21 cellular contexts compared by ENCODE assay signal in the genomic region with DNA sequence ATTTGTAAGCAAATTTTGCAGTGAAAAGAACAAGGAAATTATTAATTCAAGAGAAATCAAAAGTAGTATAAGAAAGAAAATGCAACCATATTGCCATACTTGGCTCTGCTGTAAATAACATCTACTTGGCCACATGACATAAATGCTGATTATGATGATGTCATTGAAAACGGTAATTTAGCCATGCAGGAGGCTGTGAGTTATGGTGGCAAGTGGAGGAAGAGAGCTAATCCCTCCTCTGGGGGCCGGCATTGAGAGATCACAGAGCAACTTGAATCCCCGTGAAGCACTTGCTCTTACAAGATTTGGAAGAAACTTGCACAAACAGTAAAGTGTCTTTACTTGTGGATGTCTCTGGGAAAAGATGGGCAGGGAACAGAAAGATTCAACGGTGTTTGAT.
DNase-seq lines count a peak whose midpoint lies in the region; ATAC-seq, FAIRE-seq and TF ChIP-seq lines count a peak whose summit lies in the region.
"Had no signal": no experiment of that assay in that cellular context is flagged by ENCODE, and none has a peak within 500 bp of the region (broad histone marks: within the 10 kb centered on the region; RNA-seq: fewer than 3 reads in every experiment).

No MANE protein-coding gene starts in this region.

- H2AFZ ChIP-seq in HepG2 (ENCODE audit: low read length) (no peak overlapping the region), K562 (ENCODE audit: low read depth, low read length) (no peak overlapping the region)

- FAIRE-seq in HepG2 (lab: Jason Lieb, UNC) (no peak), K562 (lab: Jason Lieb, UNC) (no peak)
- FAIRE-seq: D721Med, G401.6, GM12892, GM18507 had no signal

- no peak for DNase-seq in HepG2 (ENCODE audit: low spot score)
- no peak for DNase-seq in right lobe of liver
- DNase-seq in K562 (ENCODE audit: extremely low read depth in 1 of 4, low spot score in 3 of 4): no peak
- no peak for DNase-seq in AG20443 (ENCODE audit: low spot score)
- DNase-seq in NCI-H2171 treated with DMSO at 0.1 percent for 48 hours (lab: John Stamatoyannopoulos, UW): no peak
- DNase-seq: ACHN; AML-193; Caco-2; CD4-positive, alpha-beta T cell; DMS53; GOT3; H7 had no signal

- in situ Hi-C loops in HepG2 (cut with HindIII; ENCODE audit: extremely low pct_ligation_motif_present, low pct_unique_long_range_greater_than_20kb) (loop anchor here (10.0 kb wide), 1 partner anchor 396 kb away; no protein-coding TSS in a partner anchor), K562 (cut with MboI) (no loop called here)

- H3K9me3 ChIP-seq in HepG2 (ENCODE audit: low read length) (no peaks in the 10 kb centered on the region), right lobe of liver (no peaks in the 10 kb centered on the region), HEK293 (ENCODE audit: control insufficient read depth, insufficient read depth, low read depth, low read length) (no peaks in the 10 kb centered on the region), K562 (replicated peaks; ENCODE audit: control insufficient read depth, insufficient read depth, low read depth, low read length) (no peaks in the 10 kb centered on the region)

- TF ChIP-seq RAD21 in HepG2 (CRISPR knock-in tag; IDR thresholded peaks at IDR 0.05) (no peak), K562 (CRISPR knock-in tag; conservative IDR thresholded peaks at IDR 0.05 in 1 of 2, IDR thresholded peaks at IDR 0.05 in 1 of 2) (no peak)

- no peak overlapping the region for H3K9ac ChIP-seq in HepG2 (ENCODE audit: insufficient read depth, low read depth, low read length)
- no peak overlapping the region for H3K9ac ChIP-seq in K562 (ENCODE audit: insufficient read depth in 1 of 2, low read depth in 2 of 2, low read length in 2 of 2)
- H3K9ac ChIP-seq: KMS-11 had no signal

- ATAC-seq in HepG2 (no peak), right lobe of liver (no peak), K562 (no peak), GM19023 (IDR thresholded peaks at IDR 0.05; ENCODE audit: unreplicated experiment) (no peak)
- ATAC-seq: HCT116 had no signal

- H3K36me3 ChIP-seq in HepG2 (replicated peaks in 1 of 2; ENCODE audit: control insufficient read depth in 1 of 2, insufficient read depth in 2 of 2, low read length in 2 of 2) (no peaks in the 10 kb centered on the region; a peak in 1 of 5 replicates), right lobe of liver (no peaks in the 10 kb centered on the region), HEK293 (ENCODE audit: control insufficient read depth in 2 of 2, insufficient read depth in 1 of 2, low read length in 2 of 2) (no peaks in the 10 kb centered on the region), K562 (ENCODE audit: control insufficient read depth, insufficient read depth, low read length) (no peaks in the 10 kb centered on the region)

- H3K27ac ChIP-seq in HepG2 (ENCODE audit: extremely low read length, insufficient read depth, low read length): no peak overlapping the region
- H3K27ac ChIP-seq in right lobe of liver: no peak overlapping the region
- H3K27ac ChIP-seq in HEK293 (ENCODE audit: extremely low read depth, low read depth, low read length): no peak overlapping the region
- H3K27ac ChIP-seq in K562 (ENCODE audit: extremely low read depth, low read depth, low read length): no peak overlapping the region
- H3K27ac ChIP-seq: C4-2B, KMS-11 had no signal

- no peaks in the 10 kb centered on the region for H3K27me3 ChIP-seq in HepG2 (ENCODE audit: control insufficient read depth in 1 of 2, insufficient read depth in 2 of 2, low read length in 2 of 2)
- no peaks in the 10 kb centered on the region for H3K27me3 ChIP-seq in right lobe of liver
- peaks cover 14 to 34% of the 10 kb centered on the region in 2 experiments; a peak in 4 of 5 replicates for H3K27me3 ChIP-seq in K562 (ENCODE audit: control insufficient read depth in 2 of 2, insufficient read depth in 2 of 2, low read length in 2 of 2)

- TF ChIP-seq CTCF in HepG2 (CRISPR knock-in tag; IDR thresholded peaks at IDR 0.05) (no peak), right lobe of liver (IDR thresholded peaks at IDR 0.05) (no peak), HEK293 (tag by site-specific recombination; IDR thresholded peaks at IDR 0.05) (no peak), K562 (IDR thresholded peaks at IDR 0.05 in 2 of 3, conservative IDR thresholded peaks at IDR 0.05 in 1 of 3; ENCODE audit: insufficient read depth in 2 of 3, low read depth in 1 of 3, low read length in 3 of 3) (no peak)

- BruUV-seq in HepG2 (replicated peaks; lab: Mats Ljungman, UMichigan): no TSS peak
- BruUV-seq in K562 (replicated peaks; lab: Mats Ljungman, UMichigan): no TSS peak

- H4K20me1 ChIP-seq in HepG2 (ENCODE audit: insufficient read depth, low read length) (no peaks in the 10 kb centered on the region), K562 (replicated peaks; ENCODE audit: control insufficient read depth, insufficient read depth, low read length) (no peaks in the 10 kb centered on the region)

- no peaks in the 10 kb centered on the region for H3K9me1 ChIP-seq in K562 (ENCODE audit: control insufficient read depth, insufficient read depth, low read length)

- H3K4me2 ChIP-seq in HepG2 (ENCODE audit: low read depth, low read length) (no peak overlapping the region), K562 (ENCODE audit: insufficient read depth, low read length) (no peak overlapping the region)
- H3K4me2 ChIP-seq: KMS-11 had no signal

- TF ChIP-seq EP300 in HepG2 (IDR thresholded peaks at IDR 0.05; ENCODE audit: low read depth in 2 of 2, low read length in 2 of 2) (no peak), HepG2 (CRISPR knock-in tag; IDR thresholded peaks at IDR 0.05; ENCODE audit: borderline replicate concordance) (no peak), K562 (IDR thresholded peaks at IDR 0.05; ENCODE audit: low read length) (no peak)

- WGBS in HepG2 (ENCODE audit: low lambda C conversion rate): 98% methylated on average over 4 of the region's 4 CpGs
- 78% methylated on average over 4 of the region's 4 CpGs for WGBS in right lobe of liver (ENCODE audit: insufficient coverage, low coverage, low lambda C conversion rate, missing lambda C conversion rate)
- WGBS in K562 (ENCODE audit: insufficient coverage, low coverage, missing lambda C conversion rate): 4% methylated on average over 4 of the region's 4 CpGs

- intact Hi-C loops in HepG2 (cut with micrococcal nuclease; ENCODE audit: unreplicated experiment): loop anchor here (10.0 kb wide), 1 partner anchor 554 kb away; a partner anchor contains a TSS
- intact Hi-C loops in right lobe of liver (cut with DNase I): no loop called here
- intact Hi-C loops in K562 (cut with micrococcal nuclease): no loop called here

- TF ChIP-seq POLR2A in HepG2 (IDR thresholded peaks at IDR 0.05; ENCODE audit: insufficient read depth in 1 of 2, low read depth in 2 of 2, low read length in 2 of 2): no peak
- TF ChIP-seq POLR2A in right lobe of liver (IDR thresholded peaks at IDR 0.05): no peak
- no peak for TF ChIP-seq POLR2A in K562 (conservative IDR thresholded peaks at IDR 0.05)

- H3K4me3 ChIP-seq in HepG2 (replicated peaks in 1 of 3; ENCODE audit: insufficient read depth in 1 of 3, low read depth in 2 of 3, low read length in 3 of 3) (no peak overlapping the region), right lobe of liver (no peak overlapping the region), HEK293 (ENCODE audit: low read depth, low read length) (no peak overlapping the region), K562 (no peak overlapping the region)

- CTCF ChIA-PET in HepG2 (lab: Yijun Ruan, JAX; ENCODE audit: low intra/inter-chr PET ratio, low total read pairs) (no interaction called here), HEK293 (lab: Yijun Ruan, JAX) (interaction anchor here (1.3 kb wide), 1 partner anchor 249 kb away, joined by 3 read pairs; no protein-coding TSS in a partner anchor), K562 (lab: Yijun Ruan, JAX; ENCODE audit: low intra/inter-chr PET ratio) (no interaction called here)

- H3K4me1 ChIP-seq in HepG2 (ENCODE audit: insufficient read depth, low read length) (peaks cover 68% of the 10 kb centered on the region), right lobe of liver (no peaks in the 10 kb centered on the region), HEK293 (ENCODE audit: control insufficient read depth, insufficient read depth, low read length) (peaks cover 4% of the 10 kb centered on the region; the same call in 1 of the 2 replicates), K562 (replicated peaks in 1 of 2; ENCODE audit: control insufficient read depth in 2 of 2, insufficient read depth in 2 of 2, low read length in 2 of 2) (no peaks in the 10 kb centered on the region)

- H3K79me2 ChIP-seq in HepG2 (ENCODE audit: insufficient read depth, low read length) (no peaks in the 10 kb centered on the region), K562 (ENCODE audit: control insufficient read depth, insufficient read depth, low read length) (no peaks in the 10 kb centered on the region)

- POLR2A ChIA-PET in HepG2 (lab: Yijun Ruan, JAX): interaction anchor here (2.1 kb wide), 1 partner anchor 12 kb away, joined by 13 read pairs; no protein-coding TSS in a partner anchor
- POLR2A ChIA-PET in HEK293 (lab: Yijun Ruan, JAX): no interaction called here
- POLR2A ChIA-PET in K562 (lab: Yijun Ruan, JAX): no interaction called here

TF ChIP-seq in HepG2, 621 proteins besides CTCF, POLR2A, EP300 and RAD21 (continues in another document):
- no peak for TF ChIP-seq HDAC1 (CRISPR knock-in tag; IDR thresholded peaks at IDR 0.05)
- TF ChIP-seq ZSCAN30 (CRISPR knock-in tag; IDR thresholded peaks at IDR 0.05): 0 out of 2 replicates have a peak, but pooled peaks have one; percentile 17
- peak; percentile 34; the same call in 1 of the 2 replicates for TF ChIP-seq CREB1 (IDR thresholded peaks at IDR 0.05)
- TF ChIP-seq CREB1 (CRISPR knock-in tag; IDR thresholded peaks at IDR 0.05): no peak

TF ChIP-seq in HEK293, 187 proteins besides CTCF, POLR2A, EP300 and RAD21 (continues in another document):
- TF ChIP-seq ZNF629 (tag by site-specific recombination; IDR thresholded peaks at IDR 0.05) (peak; percentile 73), ZNF10 (tag by site-specific recombination; IDR thresholded peaks at IDR 0.05) (no peak), YY2 (tag by site-specific recombination; IDR thresholded peaks at IDR 0.05) (no peak)

TF ChIP-seq in K562, 482 proteins besides CTCF, POLR2A, EP300 and RAD21:
- TF ChIP-seq ATF7 (IDR thresholded peaks at IDR 0.05) (peak; percentile 13; the same call in 1 of the 2 replicates), LARP7 (IDR thresholded peaks at IDR 0.05) (no peak)
- TF ChIP-seq, protein P1, sequence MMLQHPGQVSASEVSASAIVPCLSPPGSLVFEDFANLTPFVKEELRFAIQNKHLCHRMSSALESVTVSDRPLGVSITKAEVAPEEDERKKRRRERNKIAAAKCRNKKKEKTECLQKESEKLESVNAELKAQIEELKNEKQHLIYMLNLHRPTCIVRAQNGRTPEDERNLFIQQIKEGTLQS (IDR thresholded peaks at IDR 0.05): peak; percentile 32; the same call in 1 of the 2 replicates
- TF ChIP-seq, protein P1 (CRISPR knock-in tag; conservative IDR thresholded peaks at IDR 0.05): no peak
TF ChIP-seq in K562: peak in this region for 2.
